In genomic region chr5:36573441-36573840, GRCh38 we compare ENCODE assay signal across 1 cellular context.
TF ChIP-seq lines count a peak whose summit lies in the region.

No MANE protein-coding gene starts in this region.

TF ChIP-seq in K562, 482 proteins besides CTCF, POLR2A, EP300 and RAD21 (continued from another document):
- TF ChIP-seq USF2 (CRISPR knock-in tag; IDR thresholded peaks at IDR 0.05) (peak; percentile 20; the same call in 1 of the 2 replicates), SREBF2 (CRISPR knock-in tag; IDR thresholded peaks at IDR 0.05) (no peak)
